ENCODE assay signal across 2 cellular contexts in genomic region chr5:141415272-141415613, GRCh38. TPM values are rescaled to one million over a fixed set of nuclear protein-coding genes. Genes with fewer than 3 reads are reported as not detected.
"Had no signal": no experiment of that assay in that cellular context is flagged by ENCODE, and none has a peak within 500 bp of the region (broad histone marks: within the 10 kb centered on the region; RNA-seq: fewer than 3 reads in every experiment).

No MANE protein-coding gene starts in this region.

RNA-seq across cellular contexts. Expression of gene PCDHGB7, which starts 2.2 kb away (rescaled TPM):
- total RNA-seq: activated CD8-positive, alpha-beta memory T cell treated with anti-CD3 and anti-CD28 coated beads for 36 hours; activated naive CD8-positive, alpha-beta T cell treated with anti-CD3 and anti-CD28 coated beads for 36 hours had no signal

RNA-seq across cellular contexts. Expression of gene PCDHGA11, which starts 5.6 kb away (rescaled TPM):
- total RNA-seq: activated CD8-positive, alpha-beta memory T cell treated with anti-CD3 and anti-CD28 coated beads for 36 hours had no signal

RNA-seq across cellular contexts. Expression of gene PCDHGB6, which starts 7.4 kb away (rescaled TPM):
- total RNA-seq: activated naive CD8-positive, alpha-beta T cell treated with anti-CD3 and anti-CD28 coated beads for 36 hours had no signal

RNA-seq across cellular contexts. Expression of gene PCDHGA9, which starts 12.7 kb away (rescaled TPM):
- total RNA-seq: activated CD8-positive, alpha-beta memory T cell treated with anti-CD3 and anti-CD28 coated beads for 36 hours; activated naive CD8-positive, alpha-beta T cell treated with anti-CD3 and anti-CD28 coated beads for 36 hours had no signal
